11 cellular contexts compared by ENCODE assay signal in genomic region chr1:47450606-47451005, GRCh38. TPM values are rescaled to one million over a fixed set of nuclear protein-coding genes. Genes with fewer than 3 reads are reported as not detected.
DNase-seq lines count a peak whose midpoint lies in the region; ATAC-seq and TF ChIP-seq lines count a peak whose summit lies in the region.
"Had no signal": no experiment of that assay in that cellular context is flagged by ENCODE, and none has a peak within 500 bp of the region (broad histone marks: within the 10 kb centered on the region; RNA-seq: fewer than 3 reads in every experiment).

No MANE protein-coding gene starts in this region.

- H3K27ac ChIP-seq in HEK293 (ENCODE audit: extremely low read depth, low read depth, low read length): no peak overlapping the region
- no peak overlapping the region for H3K27ac ChIP-seq in neuronal stem cell (replicated peaks; ENCODE audit: low read length)

- H2BK12ac ChIP-seq in neuronal stem cell (ENCODE audit: low read length): no peak overlapping the region

- no peak overlapping the region for H2BK5ac ChIP-seq in neuronal stem cell (ENCODE audit: low read length)

- TF ChIP-seq CTCF in HEK293 (tag by site-specific recombination; IDR thresholded peaks at IDR 0.05): no peak

- no peak overlapping the region for H3K4me3 ChIP-seq in HEK293 (ENCODE audit: low read depth, low read length)
- peak overlapping the region; percentile 45 for H3K4me3 ChIP-seq in iPS-15b (ENCODE audit: low read depth, low read length)
- H3K4me3 ChIP-seq in neuronal stem cell (ENCODE audit: low read length in 2 of 2): no peak overlapping the region

- H3K9me3 ChIP-seq in HEK293 (ENCODE audit: control insufficient read depth, insufficient read depth, low read depth, low read length) (no peaks in the 10 kb centered on the region), iPS-15b (ENCODE audit: control insufficient read depth, insufficient read depth, low read length) (no peaks in the 10 kb centered on the region), neuronal stem cell (replicated peaks in 1 of 2; ENCODE audit: control insufficient read depth in 2 of 2, insufficient read depth in 1 of 2, low read depth in 1 of 2, low read length in 2 of 2) (peaks cover 0 to 5% of the 10 kb centered on the region in 2 donors)

- H3K27me3 ChIP-seq in iPS-15b (ENCODE audit: control insufficient read depth, insufficient read depth, low read length) (peaks cover 82% of the 10 kb centered on the region), neuronal stem cell (ENCODE audit: control insufficient read depth in 3 of 3, insufficient read depth in 3 of 3, low read depth in 1 of 3, low read length in 3 of 3) (peaks cover 30 to 70% (median 63%) of the 10 kb centered on the region in 3 experiments)

- ATAC-seq in HG03280 (IDR thresholded peaks at IDR 0.05; ENCODE audit: unreplicated experiment) (no peak), HG02973 (IDR thresholded peaks at IDR 0.05; ENCODE audit: unreplicated experiment) (no peak), GM18511 (IDR thresholded peaks at IDR 0.05; ENCODE audit: unreplicated experiment) (no peak)

- no peak overlapping the region for H2AK5ac ChIP-seq in neuronal stem cell (ENCODE audit: low read depth, low read length)

- H3K4me2 ChIP-seq in neuronal stem cell (ENCODE audit: insufficient read depth, low read length, poor library complexity, severe bottlenecking): no peak overlapping the region

- no CpG with 5 or more reads among the region's 4 CpGs for WGBS in neuronal stem cell (ENCODE audit: extremely low coverage in 2 of 2, insufficient read length in 2 of 2, insufficient replicate concordance in 1 of 2), 2 donors

- no peak overlapping the region for H2BK120ac ChIP-seq in neuronal stem cell (ENCODE audit: low read depth, low read length)

- CTCF ChIA-PET in HEK293 (lab: Yijun Ruan, JAX): interaction anchor here (0.6 to 2.2 kb wide), 5 partner anchors 9 to 276 kb away, joined by 3 to 12 read pairs (median 3); partner anchors contain the start of gene FOXD2

- no peaks in the 10 kb centered on the region for H3K36me3 ChIP-seq in HEK293 (ENCODE audit: control insufficient read depth in 2 of 2, insufficient read depth in 1 of 2, low read length in 2 of 2)
- no peaks in the 10 kb centered on the region for H3K36me3 ChIP-seq in iPS-15b (ENCODE audit: control insufficient read depth, insufficient read depth, low read length)
- no peaks in the 10 kb centered on the region for H3K36me3 ChIP-seq in neuronal stem cell (replicated peaks in 1 of 2; ENCODE audit: control insufficient read depth in 2 of 2, insufficient read depth in 2 of 2, low read length in 2 of 2)

- H4K91ac ChIP-seq in neuronal stem cell (ENCODE audit: low read depth, low read length, poor library complexity): no peak overlapping the region

- H3K14ac ChIP-seq in neuronal stem cell (ENCODE audit: low read length): no peak overlapping the region

- H3K4me1 ChIP-seq in HEK293 (ENCODE audit: control insufficient read depth, insufficient read depth, low read length) (no peaks in the 10 kb centered on the region), iPS-15b (ENCODE audit: control insufficient read depth, insufficient read depth, low read length) (peaks cover 4% of the 10 kb centered on the region), neuronal stem cell (ENCODE audit: control insufficient read depth in 2 of 2, insufficient read depth in 1 of 2, low read depth in 1 of 2, low read length in 2 of 2) (peaks cover 0 to 6% of the 10 kb centered on the region in 2 donors)

- no peak for DNase-seq in neuronal stem cell (ENCODE audit: low spot score)
- DNase-seq: CD4-positive, alpha-beta memory T cell; COR-L47; DND-41; GOT3; HFFc6 had no signal

- H3K18ac ChIP-seq in neuronal stem cell (ENCODE audit: low read length): peak overlapping the region; percentile 42

- no peak overlapping the region for H2AFZ ChIP-seq in neuronal stem cell (ENCODE audit: low read length)

- POLR2A ChIA-PET in HEK293 (lab: Yijun Ruan, JAX): interaction anchor here (1.0 kb wide), 1 partner anchor 13 kb away, joined by 3 read pairs; the partner anchor contains the start of gene FOXD2

- H3K9ac ChIP-seq in iPS-15b (ENCODE audit: low read depth, low read length): no peak overlapping the region
- H3K9ac ChIP-seq in neuronal stem cell (ENCODE audit: low read depth, low read length, poor library complexity): no peak overlapping the region

- H2BK15ac ChIP-seq in neuronal stem cell (ENCODE audit: low read length): no peak overlapping the region

- H3K4ac ChIP-seq in neuronal stem cell (ENCODE audit: low read length): no peak overlapping the region

- H3K79me1 ChIP-seq in neuronal stem cell (ENCODE audit: low read depth, low read length): no peaks in the 10 kb centered on the region

- no peak overlapping the region for H4K8ac ChIP-seq in neuronal stem cell (ENCODE audit: low read depth, low read length)

- no peak overlapping the region for H3K23ac ChIP-seq in neuronal stem cell (ENCODE audit: low read depth, low read length, poor library complexity)

TF ChIP-seq in HEK293, 187 proteins besides CTCF, POLR2A, EP300 and RAD21:
- no peak for TF ChIP-seq ZNF433 (tag by site-specific recombination; IDR thresholded peaks at IDR 0.05; ENCODE audit: low read depth)
- no peak for TF ChIP-seq ZIC2 (tag by site-specific recombination; IDR thresholded peaks at IDR 0.05)
- peak; percentile 58 for TF ChIP-seq EGR2 (tag by site-specific recombination; IDR thresholded peaks at IDR 0.05; ENCODE audit: low read depth)
- TF ChIP-seq ZFHX2 (tag by site-specific recombination; conservative IDR thresholded peaks at IDR 0.05): peak; percentile 59

RNA-seq across cellular contexts. Expression of gene FOXD2, which starts 12.8 kb away (rescaled TPM):
- not detected for polyA plus RNA-seq in neuronal stem cell (2013, experiment 1 of 2)
- under 0.01 TPM for polyA plus RNA-seq in neuronal stem cell (2013, experiment 2 of 2)

RNA-seq across cellular contexts. Expression of gene FOXE3, which starts 34.5 kb away (rescaled TPM):
- 0.20 TPM for polyA plus RNA-seq in neuronal stem cell (2013, experiment 1 of 2)
- polyA plus RNA-seq in neuronal stem cell (2013, experiment 2 of 2): 0.15 TPM
- polyA plus RNA-seq: CD4-positive, alpha-beta memory T cell had no signal
